Comparison of ENCODE assay signal across 1 cellular context in the genomic region with DNA sequence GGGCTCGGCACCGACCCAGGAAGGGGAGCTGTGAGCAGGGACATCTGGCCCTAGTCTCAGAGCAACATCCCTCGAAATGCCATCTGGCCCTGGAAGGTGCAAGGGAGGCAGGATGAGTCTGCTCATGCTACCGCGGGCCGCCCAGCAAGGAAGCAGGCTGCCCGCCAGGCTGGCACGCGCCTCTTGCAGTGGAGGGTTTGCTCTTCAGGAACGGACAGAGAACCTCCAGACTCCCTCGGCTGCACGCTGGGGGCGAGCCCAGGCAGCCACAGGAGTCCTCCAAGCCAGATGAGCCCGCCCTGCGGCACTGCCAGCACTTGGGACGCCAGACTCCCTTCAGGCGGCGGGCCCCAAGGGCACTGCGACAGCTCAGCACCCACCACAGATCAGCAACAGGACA.
TF ChIP-seq lines count a peak whose summit lies in the region.

No MANE protein-coding gene starts in this region.

TF ChIP-seq in GM23338, 12 proteins besides CTCF, POLR2A, EP300 and RAD21 (continued from another document):
- TF ChIP-seq ZNF114 (CRISPR knock-in tag; IDR thresholded peaks at IDR 0.05), result no peak
